In genomic region chr2:237688081-237688480, GRCh38 we compare ENCODE assay signal across 8 cellular contexts.
DNase-seq lines count a peak whose midpoint lies in the region; ATAC-seq and TF ChIP-seq lines count a peak whose summit lies in the region.

No MANE protein-coding gene starts in this region.

- DNase-seq in CD8-positive, alpha-beta memory T cell = no peak
- DNase-seq in activated CD4-positive, alpha-beta memory T cell treated with anti-CD3 and anti-CD28 coated beads for 36 hours = peak; percentile 8
- DNase-seq in fibroblast of mammary gland (ENCODE audit: low read depth) (peak; percentile 35), gastrocnemius medialis (no peak), cerebellar cortex (ENCODE audit: low spot score) (no peak), NCI-H2029 (lab: John Stamatoyannopoulos, UW) (no peak), NCI-H748 treated with DMSO at 0.1 percent for 48 hours (lab: John Stamatoyannopoulos, UW) (no peak)

- H3K27ac ChIP-seq in CD8-positive, alpha-beta memory T cell (ENCODE audit: low read depth, low read length) = peak overlapping the region; percentile 97
- H3K27ac ChIP-seq in gastrocnemius medialis = peak overlapping the region; percentile 89 to 95 (median 94)

- in situ Hi-C loops in gastrocnemius medialis (cut with MboI; ENCODE audit: low sequenced_read_pairs in 4 of 4) = loop anchor here in 1 of 4 donors (10.0 kb wide), 1 partner anchor 57 kb away; no protein-coding TSS in a partner anchor

- intact Hi-C loops in activated CD4-positive, alpha-beta memory T cell treated with anti-CD3 and anti-CD28 coated beads for 36 hours (cut with micrococcal nuclease) = loop anchor here (5.0 kb wide), 1 partner anchor 599 kb away; the partner anchor contains the start of gene PER2
- intact Hi-C loops in gastrocnemius medialis (cut with DNase I; ENCODE audit: low total_unique reads) = no loop called here

- TF ChIP-seq CTCF in fibroblast of mammary gland (conservative IDR thresholded peaks at IDR 0.05; ENCODE audit: control insufficient read depth, insufficient read depth, low read depth, low read length) (no peak), gastrocnemius medialis (IDR thresholded peaks at IDR 0.05 in 4 of 5, conservative IDR thresholded peaks at IDR 0.05 in 1 of 5) (no peak)

- no peak for TF ChIP-seq POLR2A in gastrocnemius medialis (IDR thresholded peaks at IDR 0.05)

- H3K4me3 Mint-ChIP-seq in CD8-positive, alpha-beta memory T cell = peak overlapping the region; percentile 74 to 88 (median 78)
- peak overlapping the region; percentile 41 for H3K4me3 Mint-ChIP-seq in activated CD4-positive, alpha-beta memory T cell treated with anti-CD3 and anti-CD28 coated beads for 36 hours

- POLR2A ChIA-PET in CD8-positive, alpha-beta memory T cell (lab: Charles Lee) = interaction anchor here (0.6 to 2.4 kb wide), 8 partner anchors 9 to 515 kb away, joined by 3 to 40 read pairs (median 6); no protein-coding TSS in a partner anchor
- POLR2A ChIA-PET in activated CD4-positive, alpha-beta memory T cell treated with anti-CD3 and anti-CD28 coated beads for 36 hours (lab: Charles Lee) = interaction anchor here (1.5 to 9.1 kb wide), 4 partner anchors 9 to 15 kb away, joined by 5 to 169 read pairs (median 12); no protein-coding TSS in a partner anchor

- peaks cover 47 to 60% (median 57%) of the 10 kb centered on the region in 3 donors for H3K4me1 Mint-ChIP-seq in CD8-positive, alpha-beta memory T cell
- peaks cover 45% of the 10 kb centered on the region for H3K4me1 Mint-ChIP-seq in activated CD4-positive, alpha-beta memory T cell treated with anti-CD3 and anti-CD28 coated beads for 36 hours (ENCODE audit: low read depth)

- H3K27me3 Mint-ChIP-seq in CD8-positive, alpha-beta memory T cell = no peaks in the 10 kb centered on the region
- no peaks in the 10 kb centered on the region for H3K27me3 Mint-ChIP-seq in activated CD4-positive, alpha-beta memory T cell treated with anti-CD3 and anti-CD28 coated beads for 36 hours

- no peaks in the 10 kb centered on the region for H3K36me3 ChIP-seq in CD8-positive, alpha-beta memory T cell (ENCODE audit: insufficient read depth, low read length)
- H3K36me3 ChIP-seq in gastrocnemius medialis = no peaks in the 10 kb centered on the region

- peak overlapping the region; percentile 99 to 100 (median 100) for H3K27ac Mint-ChIP-seq in CD8-positive, alpha-beta memory T cell
- H3K27ac Mint-ChIP-seq in activated CD4-positive, alpha-beta memory T cell treated with anti-CD3 and anti-CD28 coated beads for 36 hours = peak overlapping the region; percentile 91

- peaks cover 0 to 3% (median 0%) of the 10 kb centered on the region in 3 donors for H3K36me3 Mint-ChIP-seq in CD8-positive, alpha-beta memory T cell
- peaks cover under 1% of the 10 kb centered on the region for H3K36me3 Mint-ChIP-seq in activated CD4-positive, alpha-beta memory T cell treated with anti-CD3 and anti-CD28 coated beads for 36 hours

- CTCF ChIA-PET in CD8-positive, alpha-beta memory T cell (lab: Charles Lee) = interaction anchor here (0.6 to 19.9 kb wide), 6 partner anchors 9 to 508 kb away, joined by 3 to 295 read pairs (median 12); no protein-coding TSS in a partner anchor
- CTCF ChIA-PET in activated CD4-positive, alpha-beta memory T cell treated with anti-CD3 and anti-CD28 coated beads for 36 hours (lab: Charles Lee) = interaction anchor here (1.2 to 9.1 kb wide), 3 partner anchors 15 to 116 kb away, joined by 3 to 99 read pairs (median 28); no protein-coding TSS in a partner anchor

- no peaks in the 10 kb centered on the region for H3K27me3 ChIP-seq in CD8-positive, alpha-beta memory T cell (ENCODE audit: insufficient read depth, low read length, poor library complexity, severe bottlenecking)
- H3K27me3 ChIP-seq in gastrocnemius medialis = no peaks in the 10 kb centered on the region

- ATAC-seq in gastrocnemius medialis = no peak
- no peak for ATAC-seq in HG03442 (IDR thresholded peaks at IDR 0.05; ENCODE audit: unreplicated experiment)

- H3K9me3 ChIP-seq in CD8-positive, alpha-beta memory T cell (ENCODE audit: low read length) = no peaks in the 10 kb centered on the region
- H3K9me3 ChIP-seq in gastrocnemius medialis = no peaks in the 10 kb centered on the region

- H3K4me3 ChIP-seq in CD8-positive, alpha-beta memory T cell (ENCODE audit: low read length) = peak overlapping the region; percentile 6
- no peak overlapping the region for H3K4me3 ChIP-seq in fibroblast of mammary gland (ENCODE audit: control insufficient read depth, low read depth, low read length)
- H3K4me3 ChIP-seq in gastrocnemius medialis = no peak overlapping the region

- H3K4me1 ChIP-seq in CD8-positive, alpha-beta memory T cell (ENCODE audit: insufficient read depth, low read length) = peaks cover 52% of the 10 kb centered on the region
- peaks cover 47 to 56% of the 10 kb centered on the region in 2 donors for H3K4me1 ChIP-seq in gastrocnemius medialis

- no peaks in the 10 kb centered on the region for H3K9me3 Mint-ChIP-seq in CD8-positive, alpha-beta memory T cell
- H3K9me3 Mint-ChIP-seq in activated CD4-positive, alpha-beta memory T cell treated with anti-CD3 and anti-CD28 coated beads for 36 hours = no peaks in the 10 kb centered on the region

Comparison
In these comparisons a context has a peak if more than half of its experiments do, and no peak if none do; other contexts are left out.
1. DNase-seq: peak in activated CD4-positive, alpha-beta memory T cell treated with anti-CD3 and anti-CD28 coated beads for 36 hours (single experiment) and fibroblast of mammary gland (single experiment); none in CD8-positive, alpha-beta memory T cell (0 of 5), gastrocnemius medialis (0 of 2), cerebellar cortex (single experiment), NCI-H2029 (single experiment) and NCI-H748 treated with DMSO at 0.1 percent for 48 hours (single experiment).